8 cellular contexts compared by ENCODE assay signal in the genomic region with DNA sequence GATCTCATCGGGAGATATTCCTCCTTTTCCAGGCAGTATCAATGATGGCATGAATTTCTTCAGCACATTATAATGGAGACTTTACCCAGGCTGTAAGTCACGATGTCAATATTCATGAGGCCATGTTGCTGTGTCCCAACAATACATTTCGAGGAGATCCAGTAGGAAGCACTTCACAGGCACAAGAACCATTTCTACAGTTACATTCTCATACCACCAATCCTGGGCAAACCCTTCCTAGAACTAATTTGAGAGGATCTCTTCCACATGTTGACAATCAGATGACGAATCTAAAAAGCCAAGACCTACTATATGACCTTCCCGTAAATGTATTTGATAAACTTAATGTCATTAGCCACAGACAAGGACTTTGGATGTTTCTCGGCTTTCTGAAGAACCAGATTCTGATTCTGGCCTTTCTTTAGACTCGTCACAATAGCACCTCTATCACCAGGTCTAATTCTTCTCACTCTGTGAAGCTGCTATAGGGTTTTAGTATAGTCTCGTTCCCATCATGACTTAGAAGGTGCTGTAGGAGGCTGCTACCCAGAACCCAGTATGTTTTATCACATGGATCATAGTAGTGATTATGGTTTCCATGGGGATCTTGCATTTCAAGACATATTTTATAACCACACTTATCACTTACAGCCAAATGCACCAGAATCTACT. TPM values are rescaled to one million over a fixed set of nuclear protein-coding genes. Genes with fewer than 3 reads are reported as not detected.
DNase-seq lines count a peak whose midpoint lies in the region; ATAC-seq and TF ChIP-seq lines count a peak whose summit lies in the region.

No MANE protein-coding gene starts in this region.

- H4K8ac ChIP-seq in IMR-90 (ENCODE audit: low read depth in 2 of 2, low read length in 2 of 2): peak overlapping the region; percentile 29 to 53; a peak in 3 of 4 replicates

- H3K56ac ChIP-seq in IMR-90 (ENCODE audit: extremely low read depth, insufficient read depth, low read length): no peak overlapping the region

- H2AK5ac ChIP-seq in IMR-90 (ENCODE audit: low read depth, low read length): no peak overlapping the region

- ATAC-seq in IMR-90 (ENCODE audit: low read depth): no peak
- no peak for ATAC-seq in GM19395 (IDR thresholded peaks at IDR 0.05; ENCODE audit: unreplicated experiment)

- in situ Hi-C loops in IMR-90 (cut with MboI; ENCODE audit: low sequenced_read_pairs): no loop called here
- in situ Hi-C loops in transverse colon (cut with MboI; ENCODE audit: low pct_ligation_motif_present in 1 of 4, low pct_unique_long_range_greater_than_20kb in 1 of 4, low sequenced_read_pairs in 3 of 4): no loop called here

- peak overlapping the region; percentile 56; the same call in 1 of the 2 replicates for H3K4ac ChIP-seq in IMR-90 (ENCODE audit: low read depth, low read length)

- intact Hi-C loops in Caco-2 (cut with micrococcal nuclease; ENCODE audit: unreplicated experiment): no loop called here
- intact Hi-C loops in IMR-90 (cut with micrococcal nuclease): no loop called here
- intact Hi-C loops in transverse colon (cut with DNase I; ENCODE audit: low total_unique reads): no loop called here

- H3K4me3 ChIP-seq in Caco-2 (ENCODE audit: low read depth, low read length): peak overlapping the region; percentile 55
- H3K4me3 ChIP-seq in IMR-90 (ENCODE audit: insufficient read depth, low read depth, low read length): peak overlapping the region; percentile 71; the same call in 1 of the 2 replicates
- H3K4me3 ChIP-seq in transverse colon: peak overlapping the region in 1 of 4 donors; percentile 66

- H3K9me3 ChIP-seq in Caco-2 (no peaks in the 10 kb centered on the region), IMR-90 (ENCODE audit: control insufficient read depth, insufficient read depth, low read length) (peaks cover 2% of the 10 kb centered on the region; the same call in 1 of the 2 replicates), transverse colon (peaks cover 8 to 18% of the 10 kb centered on the region in 2 donors)

- no peaks in the 10 kb centered on the region for H4K20me1 ChIP-seq in IMR-90 (ENCODE audit: insufficient read depth, low read length)

- H3K9ac ChIP-seq in IMR-90 (ENCODE audit: low read depth, low read length): peak overlapping the region; percentile 35; the same call in 1 of the 2 replicates

- H3K4me3 Mint-ChIP-seq in Caco-2 (ENCODE audit: unreplicated experiment) (peak overlapping the region; percentile 78), chondrocyte (ENCODE audit: unreplicated experiment) (peak overlapping the region; percentile 71), nephron progenitor cell (peak overlapping the region; percentile 83)

- peak overlapping the region; percentile 28; the same call in 1 of the 2 replicates for H3K23ac ChIP-seq in IMR-90 (ENCODE audit: low read depth, low read length)

- DNase-seq in Caco-2 (no peak), IMR-90 (no peak), chondrocyte (ENCODE audit: low spot score) (no peak), nephron progenitor cell (no peak), transverse colon (no peak), AG20443 (ENCODE audit: low spot score) (no peak)
- no peak for DNase-seq in activated effector memory CD4-positive, alpha-beta T cell treated with Interleukin-2 at 50 U/mL for 16 hours

- no peak overlapping the region for H2AFZ ChIP-seq in IMR-90 (replicated peaks; ENCODE audit: low read length, poor library complexity)

- no peak overlapping the region for H4K91ac ChIP-seq in IMR-90 (ENCODE audit: insufficient read depth, low read depth, low read length)

- no peak for TF ChIP-seq EP300 in transverse colon (IDR thresholded peaks at IDR 0.05; ENCODE audit: low read depth)

- H3K4me1 ChIP-seq in Caco-2 (peaks cover 14% of the 10 kb centered on the region), IMR-90 (ENCODE audit: control insufficient read depth, insufficient read depth, low read length) (no peaks in the 10 kb centered on the region; the same call in 1 of the 2 replicates), transverse colon (peaks cover 0 to 7% (median 0%) of the 10 kb centered on the region in 4 donors)

- TF ChIP-seq POLR2A in IMR-90 (IDR thresholded peaks at IDR 0.05; ENCODE audit: low read depth, low read length) (no peak), transverse colon (IDR thresholded peaks at IDR 0.05) (no peak)

- H3K36me3 Mint-ChIP-seq in Caco-2 (ENCODE audit: insufficient read depth, unreplicated experiment) (peaks cover 17% of the 10 kb centered on the region), chondrocyte (ENCODE audit: low read depth) (peaks cover 26% of the 10 kb centered on the region), nephron progenitor cell (ENCODE audit: low read depth) (peaks cover 56% of the 10 kb centered on the region)

- no peak overlapping the region for H2BK120ac ChIP-seq in IMR-90 (ENCODE audit: low read depth, low read length)

- H3K27ac ChIP-seq in IMR-90 (ENCODE audit: insufficient read depth, low read length) (no peak overlapping the region), transverse colon (peak overlapping the region in 1 of 4 donors; percentile 72)

- peak overlapping the region; percentile 64 for H3K4me2 ChIP-seq in IMR-90 (ENCODE audit: low read depth, low read length)

- H2BK20ac ChIP-seq in IMR-90 (ENCODE audit: low read depth, low read length): no peak overlapping the region

- TF ChIP-seq CTCF in Caco-2 (IDR thresholded peaks at IDR 0.05; ENCODE audit: insufficient read depth in 1 of 2, low read depth in 1 of 2, low read length in 1 of 2, severe bottlenecking in 1 of 2, unreplicated experiment in 1 of 2) (no peak), IMR-90 (conservative IDR thresholded peaks at IDR 0.05; ENCODE audit: low read depth, low read length) (no peak), chondrocyte (IDR thresholded peaks at IDR 0.05) (no peak), nephron progenitor cell (IDR thresholded peaks at IDR 0.05) (no peak), transverse colon (IDR thresholded peaks at IDR 0.05) (no peak)

- H2BK15ac ChIP-seq in IMR-90 (ENCODE audit: low read depth, low read length): no peak overlapping the region

- H3K27me3 Mint-ChIP-seq in Caco-2 (ENCODE audit: insufficient read depth, unreplicated experiment) (no peaks in the 10 kb centered on the region), chondrocyte (ENCODE audit: low read depth) (no peaks in the 10 kb centered on the region), nephron progenitor cell (ENCODE audit: low read depth, poor library complexity) (peaks cover 8% of the 10 kb centered on the region)

- H3K4me1 Mint-ChIP-seq in Caco-2 (ENCODE audit: low read depth, unreplicated experiment) (peaks cover 6% of the 10 kb centered on the region), chondrocyte (ENCODE audit: low read depth) (peaks cover 17% of the 10 kb centered on the region), nephron progenitor cell (peaks cover 8% of the 10 kb centered on the region)

- no peak overlapping the region for H2AK9ac ChIP-seq in IMR-90 (replicated peaks; ENCODE audit: low read depth, low read length, poor library complexity)

- dilution Hi-C loops in IMR-90 (cut with HindIII; ENCODE audit: low sequenced_read_pairs, unreplicated experiment): no loop called here

- H3K9me3 Mint-ChIP-seq in Caco-2 (ENCODE audit: unreplicated experiment): peaks cover 34% of the 10 kb centered on the region
- H3K9me3 Mint-ChIP-seq in chondrocyte (ENCODE audit: low read depth): peaks cover 27% of the 10 kb centered on the region
- H3K9me3 Mint-ChIP-seq in nephron progenitor cell: peaks cover 71% of the 10 kb centered on the region

- BruUV-seq in Caco-2 (replicated peaks; lab: Mats Ljungman, UMichigan) (no TSS peak), IMR-90 (replicated peaks; lab: Mats Ljungman, UMichigan) (no TSS peak)

- H3K27me3 ChIP-seq in Caco-2 (replicated peaks; ENCODE audit: control insufficient read depth, insufficient read depth, low read length) (no peaks in the 10 kb centered on the region), IMR-90 (ENCODE audit: control insufficient read depth, insufficient read depth, low read length) (no peaks in the 10 kb centered on the region), transverse colon (no peaks in the 10 kb centered on the region)

- H3K36me3 ChIP-seq in Caco-2 (ENCODE audit: control insufficient read depth, insufficient read depth, low read length) (no peaks in the 10 kb centered on the region), IMR-90 (ENCODE audit: control insufficient read depth, insufficient read depth, low read length) (peaks cover 2% of the 10 kb centered on the region; the same call in 1 of the 2 replicates), transverse colon (no peaks in the 10 kb centered on the region)

- H3K79me1 ChIP-seq in IMR-90 (ENCODE audit: low read depth in 1 of 2, low read length in 2 of 2): peaks cover 0 to 8% of the 10 kb centered on the region in 2 experiments; a peak in 3 of 4 replicates

- no peak overlapping the region for H3K27ac Mint-ChIP-seq in Caco-2 (ENCODE audit: unreplicated experiment)
- H3K27ac Mint-ChIP-seq in chondrocyte (ENCODE audit: unreplicated experiment): peak overlapping the region; percentile 72
- H3K27ac Mint-ChIP-seq in nephron progenitor cell: no peak overlapping the region

- no peak overlapping the region; the same call in 1 of the 2 replicates for H4K5ac ChIP-seq in IMR-90 (ENCODE audit: low read depth, low read length)

- no peak for TF ChIP-seq RAD21 in IMR-90 (IDR thresholded peaks at IDR 0.05; ENCODE audit: low read length)

- peak overlapping the region; percentile 25; the same call in 1 of the 2 replicates for H3K18ac ChIP-seq in IMR-90 (ENCODE audit: low read depth, low read length)

- peak overlapping the region; percentile 62 for H2BK5ac ChIP-seq in IMR-90 (ENCODE audit: low read depth, low read length, poor library complexity, severe bottlenecking)

- CTCF ChIA-PET in Caco-2 (lab: Charles Lee) (interaction anchor here (1.3 to 1.4 kb wide), 2 partner anchors 10 to 117 kb away, joined by 5 to 8 read pairs; no protein-coding TSS in a partner anchor), IMR-90 (lab: Yijun Ruan, JAX) (interaction anchor here (0.6 to 2.0 kb wide), 3 partner anchors 9 to 866 kb away, joined by 3 to 6 read pairs (median 3); no protein-coding TSS in a partner anchor)

- 61% methylated on average over 3 of the region's 8 CpGs; no CpG with 5 or more reads in 1 of the 2 experiments for WGBS in IMR-90 (ENCODE audit: extremely low coverage in 2 of 2, insufficient read length in 1 of 2), 2 experiments
- WGBS in transverse colon (ENCODE audit: low coverage in 1 of 2), 2 donors: 70 to 82% methylated on average over 6 to 8 of the region's 8 CpGs

- 0 out of 2 replicates have a peak overlapping the region, but pooled peaks have one; percentile 5 for H3K14ac ChIP-seq in IMR-90 (replicated peaks; ENCODE audit: low read depth, low read length)

- no peaks in the 10 kb centered on the region for H3K9me1 ChIP-seq in IMR-90 (ENCODE audit: insufficient read depth, low read length)

- POLR2A ChIA-PET in Caco-2 (lab: Charles Lee): interaction anchor here (1.2 kb wide), 1 partner anchor 117 kb away, joined by 3 read pairs; no protein-coding TSS in a partner anchor
- POLR2A ChIA-PET in IMR-90 (lab: Charles Lee; ENCODE audit: unreplicated experiment): no interaction called here

RNA-seq across cellular contexts. Expression of gene C16orf87, which starts 40.2 kb away (rescaled TPM):
- total RNA-seq in Caco-2 (2022): 11.9 and 12.1 TPM in 2 replicates
- 6.3 and 16.4 TPM in 2 replicates for total RNA-seq in IMR-90 (2012; rRNA removed)
- polyA plus RNA-seq in IMR-90 (2012; rRNA removed): 6.2 and 8.1 TPM in 2 replicates
- polyA plus RNA-seq in IMR-90 (2012; cell fraction: cytosol; rRNA removed): 1.0 and 1.2 TPM in 2 replicates
- 0.32 and 2.2 TPM in 2 replicates for polyA plus RNA-seq in IMR-90 (2012; cell fraction: nucleus; rRNA removed; ENCODE audit: low replicate concordance)
- total RNA-seq in chondrocyte: 15.3 to 19.1 TPM (median 17.7 TPM) in 3 replicates
- total RNA-seq in transverse colon: 10 to 100 TPM in 1 of 4 donors, 1 to 10 TPM in 1, under 1 TPM in 2; 0.20 to 10.6 (median 4.4) TPM

RNA-seq across cellular contexts. Expression of gene MYLK3, which starts 42.6 kb away (rescaled TPM):
- total RNA-seq in Caco-2 (2022) (1.2 and 1.8 TPM in 2 replicates), IMR-90 (2012; rRNA removed) (under 0.01 TPM in 2 replicates), chondrocyte (0.05 to 0.65 TPM (median 0.32 TPM) in 3 replicates), transverse colon (not detected)
- 0.03 and 0.17 TPM in 2 replicates for polyA plus RNA-seq in IMR-90 (2012; rRNA removed)
- polyA plus RNA-seq in IMR-90 (2012; cell fraction: cytosol; rRNA removed): 0.01 TPM in 2 replicates
- 0.10 and 0.12 TPM in 2 replicates for polyA plus RNA-seq in IMR-90 (2012; cell fraction: nucleus; rRNA removed; ENCODE audit: low replicate concordance)
